In genomic region chr12:116955382-116956021, GRCh38 we compare ENCODE assay signal across 1 cellular context.
A peak's percentile ranks its signal among the peaks of the same experiment; 100 is the strongest.
TF ChIP-seq lines count a peak whose summit lies in the region.

No MANE protein-coding gene starts in this region.

TF ChIP-seq in HEK293, 187 proteins besides CTCF, POLR2A, EP300 and RAD21 (continued from another document):
- TF ChIP-seq ZXDB (tag by site-specific recombination; IDR thresholded peaks at IDR 0.05) (0 out of 2 replicates have a peak, but pooled peaks have one; percentile 41), ZNF514 (tag by site-specific recombination; IDR thresholded peaks at IDR 0.05) (no peak), ZNF174 (tag by site-specific recombination; IDR thresholded peaks at IDR 0.05) (no peak), KLF8 (tag by site-specific recombination; IDR thresholded peaks at IDR 0.05) (no peak), ZNF324 (tag by site-specific recombination; IDR thresholded peaks at IDR 0.05) (no peak), ZNF280D (tag by site-specific recombination; IDR thresholded peaks at IDR 0.05) (no peak), MEIS1 (CRISPR knock-in tag; IDR thresholded peaks at IDR 0.05; ENCODE audit: borderline replicate concordance) (no peak), TCF7L2 (IDR thresholded peaks at IDR 0.05; ENCODE audit: borderline replicate concordance, low read depth, low read length) (no peak), OSR2 (tag by site-specific recombination; IDR thresholded peaks at IDR 0.05) (peak; percentile 89), MYNN (tag by site-specific recombination; IDR thresholded peaks at IDR 0.05; ENCODE audit: borderline replicate concordance) (no peak), ZNF791 (tag by site-specific recombination; IDR thresholded peaks at IDR 0.05) (no peak), ZNF626 (tag by site-specific recombination; IDR thresholded peaks at IDR 0.05) (no peak), IKZF3 (tag by site-specific recombination; IDR thresholded peaks at IDR 0.05) (peak; percentile 20; the same call in 1 of the 2 replicates), ZNF664 (tag by site-specific recombination; IDR thresholded peaks at IDR 0.05) (peak; percentile 66; the same call in 1 of the 2 replicates), ZNF561 (tag by site-specific recombination; IDR thresholded peaks at IDR 0.05; ENCODE audit: borderline replicate concordance) (0 out of 2 replicates have a peak, but pooled peaks have one; percentile 34), ZNF510 (tag by site-specific recombination; IDR thresholded peaks at IDR 0.05; ENCODE audit: insufficient replicate concordance) (no peak), ZBTB1 (tag by site-specific recombination; IDR thresholded peaks at IDR 0.05) (no peak), ZNF292 (tag by site-specific recombination; IDR thresholded peaks at IDR 0.05; ENCODE audit: borderline replicate concordance, low read depth) (no peak), RBAK (tag by site-specific recombination; IDR thresholded peaks at IDR 0.05) (no peak), ZNF423 (tag by site-specific recombination; IDR thresholded peaks at IDR 0.05) (no peak), ZNF596 (tag by site-specific recombination; IDR thresholded peaks at IDR 0.05) (no peak), ZNF112 (tag by site-specific recombination; IDR thresholded peaks at IDR 0.05) (no peak), ZNF843 (tag by site-specific recombination; IDR thresholded peaks at IDR 0.05) (0 out of 2 replicates have a peak, but pooled peaks have one; percentile 24), ZNF404 (tag by site-specific recombination; IDR thresholded peaks at IDR 0.05) (no peak), HOXD13 (CRISPR knock-in tag; IDR thresholded peaks at IDR 0.05; ENCODE audit: borderline replicate concordance) (no peak)
- TF ChIP-seq, protein P1, sequence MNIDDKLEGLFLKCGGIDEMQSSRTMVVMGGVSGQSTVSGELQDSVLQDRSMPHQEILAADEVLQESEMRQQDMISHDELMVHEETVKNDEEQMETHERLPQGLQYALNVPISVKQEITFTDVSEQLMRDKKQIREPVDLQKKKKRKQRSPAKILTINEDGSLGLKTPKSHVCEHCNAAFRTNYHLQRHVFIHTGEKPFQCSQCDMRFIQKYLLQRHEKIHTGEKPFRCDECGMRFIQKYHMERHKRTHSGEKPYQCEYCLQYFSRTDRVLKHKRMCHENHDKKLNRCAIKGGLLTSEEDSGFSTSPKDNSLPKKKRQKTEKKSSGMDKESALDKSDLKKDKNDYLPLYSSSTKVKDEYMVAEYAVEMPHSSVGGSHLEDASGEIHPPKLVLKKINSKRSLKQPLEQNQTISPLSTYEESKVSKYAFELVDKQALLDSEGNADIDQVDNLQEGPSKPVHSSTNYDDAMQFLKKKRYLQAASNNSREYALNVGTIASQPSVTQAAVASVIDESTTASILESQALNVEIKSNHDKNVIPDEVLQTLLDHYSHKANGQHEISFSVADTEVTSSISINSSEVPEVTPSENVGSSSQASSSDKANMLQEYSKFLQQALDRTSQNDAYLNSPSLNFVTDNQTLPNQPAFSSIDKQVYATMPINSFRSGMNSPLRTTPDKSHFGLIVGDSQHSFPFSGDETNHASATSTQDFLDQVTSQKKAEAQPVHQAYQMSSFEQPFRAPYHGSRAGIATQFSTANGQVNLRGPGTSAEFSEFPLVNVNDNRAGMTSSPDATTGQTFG (tag by site-specific recombination; IDR thresholded peaks at IDR 0.05; ENCODE audit: borderline replicate concordance) = no peak
- TF ChIP-seq, protein P2, sequence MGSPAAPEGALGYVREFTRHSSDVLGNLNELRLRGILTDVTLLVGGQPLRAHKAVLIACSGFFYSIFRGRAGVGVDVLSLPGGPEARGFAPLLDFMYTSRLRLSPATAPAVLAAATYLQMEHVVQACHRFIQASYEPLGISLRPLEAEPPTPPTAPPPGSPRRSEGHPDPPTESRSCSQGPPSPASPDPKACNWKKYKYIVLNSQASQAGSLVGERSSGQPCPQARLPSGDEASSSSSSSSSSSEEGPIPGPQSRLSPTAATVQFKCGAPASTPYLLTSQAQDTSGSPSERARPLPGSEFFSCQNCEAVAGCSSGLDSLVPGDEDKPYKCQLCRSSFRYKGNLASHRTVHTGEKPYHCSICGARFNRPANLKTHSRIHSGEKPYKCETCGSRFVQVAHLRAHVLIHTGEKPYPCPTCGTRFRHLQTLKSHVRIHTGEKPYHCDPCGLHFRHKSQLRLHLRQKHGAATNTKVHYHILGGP (tag by site-specific recombination; IDR thresholded peaks at IDR 0.05) = no peak
- TF ChIP-seq, protein P3, sequence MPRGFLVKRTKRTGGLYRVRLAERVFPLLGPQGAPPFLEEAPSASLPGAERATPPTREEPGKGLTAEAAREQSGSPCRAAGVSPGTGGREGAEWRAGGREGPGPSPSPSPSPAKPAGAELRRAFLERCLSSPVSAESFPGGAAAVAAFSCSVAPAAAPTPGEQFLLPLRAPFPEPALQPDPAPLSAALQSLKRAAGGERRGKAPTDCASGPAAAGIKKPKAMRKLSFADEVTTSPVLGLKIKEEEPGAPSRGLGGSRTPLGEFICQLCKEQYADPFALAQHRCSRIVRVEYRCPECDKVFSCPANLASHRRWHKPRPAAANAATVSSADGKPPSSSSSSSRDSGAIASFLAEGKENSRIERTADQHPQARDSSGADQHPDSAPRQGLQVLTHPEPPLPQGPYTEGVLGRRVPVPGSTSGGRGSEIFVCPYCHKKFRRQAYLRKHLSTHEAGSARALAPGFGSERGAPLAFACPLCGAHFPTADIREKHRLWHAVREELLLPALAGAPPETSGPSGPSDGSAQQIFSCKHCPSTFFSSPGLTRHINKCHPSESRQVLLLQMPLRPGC (tag by site-specific recombination; IDR thresholded peaks at IDR 0.05) = no peak
- TF ChIP-seq, protein P4, sequence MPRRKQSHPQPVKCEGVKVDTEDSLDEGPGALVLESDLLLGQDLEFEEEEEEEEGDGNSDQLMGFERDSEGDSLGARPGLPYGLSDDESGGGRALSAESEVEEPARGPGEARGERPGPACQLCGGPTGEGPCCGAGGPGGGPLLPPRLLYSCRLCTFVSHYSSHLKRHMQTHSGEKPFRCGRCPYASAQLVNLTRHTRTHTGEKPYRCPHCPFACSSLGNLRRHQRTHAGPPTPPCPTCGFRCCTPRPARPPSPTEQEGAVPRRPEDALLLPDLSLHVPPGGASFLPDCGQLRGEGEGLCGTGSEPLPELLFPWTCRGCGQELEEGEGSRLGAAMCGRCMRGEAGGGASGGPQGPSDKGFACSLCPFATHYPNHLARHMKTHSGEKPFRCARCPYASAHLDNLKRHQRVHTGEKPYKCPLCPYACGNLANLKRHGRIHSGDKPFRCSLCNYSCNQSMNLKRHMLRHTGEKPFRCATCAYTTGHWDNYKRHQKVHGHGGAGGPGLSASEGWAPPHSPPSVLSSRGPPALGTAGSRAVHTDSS (tag by site-specific recombination; IDR thresholded peaks at IDR 0.05) = 0 out of 2 replicates have a peak, but pooled peaks have one; percentile 24
